In genomic region chrX:104922206-104922621, GRCh38 we compare ENCODE assay signal across 1 cellular context.
TF ChIP-seq lines count a peak whose summit lies in the region.

No MANE protein-coding gene starts in this region.

TF ChIP-seq in GM23338, 12 proteins besides CTCF, POLR2A, EP300 and RAD21 (continued from another document):
- no peak for TF ChIP-seq ZNF462 (CRISPR knock-in tag; IDR thresholded peaks at IDR 0.05)
- TF ChIP-seq REST (IDR thresholded peaks at IDR 0.05; ENCODE audit: unreplicated experiment): no peak
- TF ChIP-seq ZNF331 (CRISPR knock-in tag; IDR thresholded peaks at IDR 0.05; ENCODE audit: low read depth): no peak
- no peak for TF ChIP-seq ZNF114 (CRISPR knock-in tag; IDR thresholded peaks at IDR 0.05)
- no peak for TF ChIP-seq STAT1 (IDR thresholded peaks at IDR 0.05; ENCODE audit: unreplicated experiment)
- TF ChIP-seq EZH2phosphoT487 (IDR thresholded peaks at IDR 0.05; ENCODE audit: unreplicated experiment): no peak
- no peak for TF ChIP-seq POLR2AphosphoS5 (IDR thresholded peaks at IDR 0.05; ENCODE audit: low read depth)
- no peak for TF ChIP-seq JUNB (IDR thresholded peaks at IDR 0.05; ENCODE audit: unreplicated experiment)
- no peak for TF ChIP-seq ETS1 (IDR thresholded peaks at IDR 0.05)
